Comparison of ENCODE assay signal across 8 cellular contexts in the genomic region with DNA sequence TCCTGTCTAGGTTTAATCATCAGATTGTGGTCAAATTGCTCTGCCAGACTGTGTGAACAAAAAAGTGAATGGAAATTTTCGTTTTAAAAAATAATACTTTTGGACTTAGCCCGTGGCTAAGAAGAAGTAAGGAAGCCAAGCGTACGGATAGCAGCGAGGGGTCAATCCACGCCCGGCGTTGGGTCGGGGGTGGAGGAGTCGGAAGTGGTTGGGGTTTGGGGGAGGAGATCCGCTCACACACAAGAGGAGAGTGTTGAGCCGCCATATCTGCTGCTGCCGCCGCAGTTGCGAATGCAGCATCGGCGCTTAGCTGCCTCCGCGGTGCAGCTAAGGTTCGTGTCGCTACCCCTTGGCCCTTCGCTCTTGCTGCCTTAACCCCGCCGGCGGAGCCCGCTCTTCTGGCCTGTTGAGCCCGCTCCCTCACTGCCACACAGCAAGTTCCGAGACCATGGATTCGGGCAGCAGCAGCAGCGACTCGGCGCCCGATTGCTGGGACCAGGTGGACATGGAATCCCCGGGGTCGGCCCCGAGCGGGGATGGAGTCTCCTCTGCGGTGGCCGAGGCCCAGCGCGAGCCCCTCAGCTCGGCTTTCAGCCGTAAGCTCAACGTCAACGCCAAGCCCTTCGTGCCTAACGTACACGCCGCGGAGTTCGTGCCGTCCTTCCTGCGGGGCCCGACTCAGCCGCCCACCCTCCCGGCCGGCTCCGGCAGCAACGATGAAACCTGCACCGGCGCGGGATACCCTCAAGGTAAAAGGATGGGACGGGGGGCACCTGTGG. TPM values are rescaled to one million over a fixed set of nuclear protein-coding genes. Genes with fewer than 3 reads are reported as not detected.
DNase-seq lines count a peak whose midpoint lies in the region; ATAC-seq and TF ChIP-seq lines count a peak whose summit lies in the region.

Gene GSPT2 (plus strand): TSS at position 264 of the 779 bp plus-strand sequence. CDS start 185 bp downstream, at position 449.

- H2AFZ ChIP-seq in MM.1S (ENCODE audit: low read length) = peak within 1 kb of the TSS; percentile 66
- no peak within 1 kb of the TSS for H2AFZ ChIP-seq in PC-9

- no peaks in the 10 kb centered on the region; the same call in 1 of the 2 replicates for H3K36me3 ChIP-seq in ES-I3 (ENCODE audit: insufficient read depth, low read length)
- no peaks in the 10 kb centered on the region for H3K36me3 ChIP-seq in MM.1S (replicated peaks; ENCODE audit: insufficient read depth, low read length)
- H3K36me3 ChIP-seq in PC-9 (ENCODE audit: low read depth) = no peaks in the 10 kb centered on the region

- DNase-seq in MM.1S (peak; percentile 61), cerebellum (ENCODE audit: low spot score) (peak; percentile 57), kidney glomerular epithelial cell (lab: John Stamatoyannopoulos, UW) (peak; percentile 5), PC-9 (no peak)
- peak; percentile 33 to 53 for DNase-seq in stimulated activated CD4-positive, alpha-beta T cell treated with anti-CD3 and anti-CD28 coated beads, Interleukin-15, amount 100 ng/mL, for 48 hours (ENCODE audit: low read depth in 2 of 2)

- POLR2A ChIA-PET in PC-9 (lab: Charles Lee; ENCODE audit: unreplicated experiment) = no interaction called here

- CTCF ChIA-PET in PC-9 (lab: Charles Lee) = no interaction called here

- no peaks in the 10 kb centered on the region for H3K9me2 ChIP-seq in MM.1S (replicated peaks; ENCODE audit: insufficient read depth, low read length)
- no peaks in the 10 kb centered on the region for H3K9me2 ChIP-seq in PC-9 (ENCODE audit: insufficient read depth)

- BruUV-seq in PC-9 (replicated peaks; lab: Mats Ljungman, UMichigan) = no TSS peak

- H3K27ac ChIP-seq in MM.1S (ENCODE audit: low read length) = peak within 1 kb of the TSS; percentile 43; the same call in 1 of the 2 replicates
- no peak within 1 kb of the TSS for H3K27ac ChIP-seq in PC-9

- H4K20me1 ChIP-seq in MM.1S (ENCODE audit: insufficient read depth, low read length) (no peaks in the 10 kb centered on the region), PC-9 (ENCODE audit: insufficient read depth) (no peaks in the 10 kb centered on the region)

- H3K9me3 ChIP-seq in ES-I3 (ENCODE audit: control insufficient read depth, insufficient read depth, low read length) = no peaks in the 10 kb centered on the region
- H3K9me3 ChIP-seq in MM.1S (replicated peaks; ENCODE audit: insufficient read depth, low read length) = no peaks in the 10 kb centered on the region
- H3K9me3 ChIP-seq in PC-9 (ENCODE audit: insufficient read depth, low read depth) = no peaks in the 10 kb centered on the region

- peak; percentile 95 for ATAC-seq in GM21786 (IDR thresholded peaks at IDR 0.05; ENCODE audit: unreplicated experiment)

- H3K79me2 ChIP-seq in MM.1S (ENCODE audit: low read length) (peaks cover 21% of the 10 kb centered on the region), PC-9 (ENCODE audit: low read depth) (no peaks in the 10 kb centered on the region)

- H3K4me1 ChIP-seq in ES-I3 (ENCODE audit: insufficient read depth, low read length) (peaks cover 5% of the 10 kb centered on the region; the same call in 1 of the 2 replicates), MM.1S (ENCODE audit: low read length) (no peaks in the 10 kb centered on the region), PC-9 (replicated peaks; ENCODE audit: insufficient read depth) (no peaks in the 10 kb centered on the region)

- H3K9ac ChIP-seq in ES-I3 (ENCODE audit: low read depth, low read length) (peak within 1 kb of the TSS; percentile 79), MM.1S (ENCODE audit: low read length) (peak within 1 kb of the TSS; percentile 69; the same call in 1 of the 2 replicates)

- intact Hi-C loops in PC-9 (cut with micrococcal nuclease; ENCODE audit: unreplicated experiment) = no loop called here

- H3K4me3 ChIP-seq in MM.1S (ENCODE audit: low read length) (peak within 1 kb of the TSS; percentile 75), WI38 (ENCODE audit: low read depth, low read length) (peak within 1 kb of the TSS; percentile 73), PC-9 (no peak within 1 kb of the TSS)

- no peak for TF ChIP-seq CTCF in MM.1S (IDR thresholded peaks at IDR 0.05; ENCODE audit: low read length)
- no peak for TF ChIP-seq CTCF in WI38 (IDR thresholded peaks at IDR 0.05; ENCODE audit: low read depth, low read length)
- no peak for TF ChIP-seq CTCF in PC-9 (conservative IDR thresholded peaks at IDR 0.05)

- H3F3A ChIP-seq in MM.1S (ENCODE audit: insufficient read depth, low read length) = no peaks in the 10 kb centered on the region
- H3F3A ChIP-seq in PC-9 (ENCODE audit: insufficient read depth, low read depth) = no peaks in the 10 kb centered on the region

- H3K27me3 ChIP-seq in MM.1S (replicated peaks; ENCODE audit: insufficient read depth, low read length) = no peaks in the 10 kb centered on the region
- peaks cover 10% of the 10 kb centered on the region; the same call in 1 of the 2 replicates for H3K27me3 ChIP-seq in PC-9 (ENCODE audit: insufficient read depth, low read depth)

- H3K4me2 ChIP-seq in MM.1S (ENCODE audit: low read depth, low read length) = peak within 1 kb of the TSS; percentile 57
- no peak within 1 kb of the TSS for H3K4me2 ChIP-seq in PC-9

RNA-seq across cellular contexts. Expression of gene GSPT2, which starts in this region (rescaled TPM):
- 12.7 TPM for total RNA-seq in cerebellum
- total RNA-seq in PC-9 (2021) = not detected in 2 replicates

Comparison
In these comparisons a context has a peak if more than half of its experiments do, and no peak if none do; other contexts are left out.
1. RNA of gene GSPT2 (total RNA-seq): 12.7 TPM in cerebellum (single experiment); not detected in PC-9; every median in the first group is over 10 times any median in the second.
2. DNase-seq: peak in MM.1S (single experiment), cerebellum (single experiment), kidney glomerular epithelial cell (single experiment) and stimulated activated CD4-positive, alpha-beta T cell treated with anti-CD3 and anti-CD28 coated beads, Interleukin-15, amount 100 ng/mL, for 48 hours (2 of 2); none in PC-9 (0 of 2).